ENCODE assay signal across 15 cellular contexts in genomic region chr12:124501080-124501642, GRCh38.
A peak's percentile ranks its signal among the peaks of the same experiment; 100 is the strongest.
DNase-seq lines count a peak whose midpoint lies in the region; ATAC-seq, FAIRE-seq and TF ChIP-seq lines count a peak whose summit lies in the region.
"Had no signal": no experiment of that assay in that cellular context is flagged by ENCODE, and none has a peak within 500 bp of the region (broad histone marks: within the 10 kb centered on the region; RNA-seq: fewer than 3 reads in every experiment).

No MANE protein-coding gene starts in this region.

- no peak overlapping the region for H2AFZ ChIP-seq in K562 (ENCODE audit: low read depth, low read length)

- H3K9me1 ChIP-seq in K562 (ENCODE audit: control insufficient read depth, insufficient read depth, low read length), result no peaks in the 10 kb centered on the region

- TF ChIP-seq CTCF in K562 (IDR thresholded peaks at IDR 0.05 in 2 of 3, conservative IDR thresholded peaks at IDR 0.05 in 1 of 3; ENCODE audit: insufficient read depth in 2 of 3, low read depth in 1 of 3, low read length in 3 of 3) (no peak), tibial nerve (IDR thresholded peaks at IDR 0.05) (no peak)

- H4K20me1 ChIP-seq in K562 (replicated peaks; ENCODE audit: control insufficient read depth, insufficient read depth, low read length), result peaks cover 58% of the 10 kb centered on the region

- TF ChIP-seq EP300 in K562 (IDR thresholded peaks at IDR 0.05; ENCODE audit: low read length), result no peak
- no peak for TF ChIP-seq EP300 in tibial nerve (IDR thresholded peaks at IDR 0.05)

- in situ Hi-C loops in K562 (cut with MboI), result no loop called here

- no peaks in the 10 kb centered on the region for H3K36me3 Mint-ChIP-seq in activated naive CD4-positive, alpha-beta T cell treated with anti-CD3 and anti-CD28 coated beads, Interleukin-2, amount 50 U/mL, for 72 hours
- H3K36me3 Mint-ChIP-seq: activated CD8-positive, alpha-beta memory T cell treated with anti-CD3 and anti-CD28 coated beads, Interleukin-2, amount 10 ng/mL, durations not matched to agents 7 days and 5 days had no signal

- no peak for DNase-seq in activated naive CD4-positive, alpha-beta T cell treated with anti-CD3 and anti-CD28 coated beads, Interleukin-2, amount 50 U/mL, for 72 hours (ENCODE audit: low spot score in 2 of 2)
- DNase-seq in activated naive CD4-positive, alpha-beta T cell treated with anti-CD3 and anti-CD28 coated beads, Interleukin-2, amount 50 U/mL, for 16 hours, result no peak
- DNase-seq in K562 (ENCODE audit: extremely low read depth in 1 of 4, low spot score in 3 of 4) (no peak), medulla oblongata (ENCODE audit: extremely low spot score) (peak; percentile 58), tibial nerve (ENCODE audit: low spot score in 2 of 2) (no peak), NCI-H1930 (lab: John Stamatoyannopoulos, UW) (no peak), NCI-H2029 treated with DMSO at 0.1 percent for 48 hours (lab: John Stamatoyannopoulos, UW) (no peak)
- DNase-seq: activated CD8-positive, alpha-beta memory T cell treated with anti-CD3 and anti-CD28 coated beads, Interleukin-2, amount 10 ng/mL, durations not matched to agents 7 days and 5 days; DMS 273 treated with DMSO at 0.1 percent for 48 hours; effector memory CD8-positive, alpha-beta T cell; hippocampal formation had no signal

- CTCF ChIA-PET in K562 (lab: Yijun Ruan, JAX; ENCODE audit: low intra/inter-chr PET ratio), result no interaction called here

- no peak overlapping the region for H3K4me3 ChIP-seq in K562
- no peak overlapping the region for H3K4me3 ChIP-seq in tibial nerve
- H3K4me3 ChIP-seq: A549 had no signal

- peaks cover 65% of the 10 kb centered on the region for H3K79me2 ChIP-seq in K562 (ENCODE audit: control insufficient read depth, insufficient read depth, low read length)

- TF ChIP-seq RAD21 in K562 (CRISPR knock-in tag; conservative IDR thresholded peaks at IDR 0.05 in 1 of 2, IDR thresholded peaks at IDR 0.05 in 1 of 2), result no peak

- H3K4me1 ChIP-seq in K562 (replicated peaks in 1 of 2; ENCODE audit: control insufficient read depth in 2 of 2, insufficient read depth in 2 of 2, low read length in 2 of 2) (peaks cover 10 to 58% of the 10 kb centered on the region in 2 experiments), tibial nerve (peaks cover 9 to 98% (median 77%) of the 10 kb centered on the region in 4 donors)

- TF ChIP-seq POLR2A in K562 (conservative IDR thresholded peaks at IDR 0.05) (no peak), tibial nerve (IDR thresholded peaks at IDR 0.05) (no peak)

- no peaks in the 10 kb centered on the region for H3K9me3 ChIP-seq in K562 (replicated peaks; ENCODE audit: control insufficient read depth, insufficient read depth, low read depth, low read length)
- no peaks in the 10 kb centered on the region for H3K9me3 ChIP-seq in tibial nerve
- H3K9me3 ChIP-seq: A549 had no signal

- no peaks in the 10 kb centered on the region for H3K27me3 ChIP-seq in K562 (ENCODE audit: control insufficient read depth in 2 of 2, insufficient read depth in 2 of 2, low read length in 2 of 2)
- no peaks in the 10 kb centered on the region for H3K27me3 ChIP-seq in tibial nerve

- FAIRE-seq in K562 (lab: Jason Lieb, UNC), result no peak
- FAIRE-seq: A549, H54 had no signal

- H3K27ac Mint-ChIP-seq in activated naive CD4-positive, alpha-beta T cell treated with anti-CD3 and anti-CD28 coated beads, Interleukin-2, amount 50 U/mL, for 72 hours, result peak overlapping the region in 1 of 2 donors; percentile 52
- H3K27ac Mint-ChIP-seq: activated CD8-positive, alpha-beta memory T cell treated with anti-CD3 and anti-CD28 coated beads, Interleukin-2, amount 10 ng/mL, durations not matched to agents 7 days and 5 days had no signal

- H3K27ac ChIP-seq in K562 (ENCODE audit: extremely low read depth, low read depth, low read length), result no peak overlapping the region
- H3K27ac ChIP-seq in tibial nerve, result peak overlapping the region; percentile 23 to 88 (median 62)
- H3K27ac ChIP-seq: KMS-11 had no signal

- intact Hi-C loops in K562 (cut with micrococcal nuclease), result no loop called here

- no peaks in the 10 kb centered on the region for H3K9me3 Mint-ChIP-seq in activated naive CD4-positive, alpha-beta T cell treated with anti-CD3 and anti-CD28 coated beads, Interleukin-2, amount 50 U/mL, for 72 hours
- H3K9me3 Mint-ChIP-seq: effector memory CD8-positive, alpha-beta T cell had no signal

- no peaks in the 10 kb centered on the region for H3K36me3 ChIP-seq in K562 (ENCODE audit: control insufficient read depth, insufficient read depth, low read length)
- no peaks in the 10 kb centered on the region for H3K36me3 ChIP-seq in tibial nerve

- H3K4me2 ChIP-seq in K562 (ENCODE audit: insufficient read depth, low read length), result no peak overlapping the region
- H3K4me2 ChIP-seq: KMS-11 had no signal

- 83% methylated on average over 20 of the region's 20 CpGs for WGBS in K562 (ENCODE audit: insufficient coverage, low coverage, missing lambda C conversion rate)
- 55% methylated on average over 18 to 20 of the region's 20 CpGs for WGBS in tibial nerve, 2 donors

- peak; percentile 9 to 18 for ATAC-seq in activated naive CD4-positive, alpha-beta T cell treated with anti-CD3 and anti-CD28 coated beads, Interleukin-2, amount 50 U/mL, for 72 hours
- no peak for ATAC-seq in K562
- no peak for ATAC-seq in GM19324 (IDR thresholded peaks at IDR 0.05; ENCODE audit: low FRiP score, unreplicated experiment)
- ATAC-seq: activated CD8-positive, alpha-beta memory T cell treated with anti-CD3 and anti-CD28 coated beads, Interleukin-2, amount 10 ng/mL, durations not matched to agents 7 days and 5 days; effector memory CD8-positive, alpha-beta T cell had no signal

- no TSS peak for BruUV-seq in K562 (replicated peaks; lab: Mats Ljungman, UMichigan)

- POLR2A ChIA-PET in K562 (lab: Yijun Ruan, JAX), result interaction anchor here (0.6 kb wide), 2 partner anchors 11 to 683 kb away, joined by 3 read pairs; no protein-coding TSS in a partner anchor

- H3K9ac ChIP-seq in K562 (ENCODE audit: insufficient read depth in 1 of 2, low read depth in 2 of 2, low read length in 2 of 2), result no peak overlapping the region
- H3K9ac ChIP-seq: KMS-11 had no signal

TF ChIP-seq in K562, 482 proteins besides CTCF, POLR2A, EP300 and RAD21:
- TF ChIP-seq, protein P1, sequence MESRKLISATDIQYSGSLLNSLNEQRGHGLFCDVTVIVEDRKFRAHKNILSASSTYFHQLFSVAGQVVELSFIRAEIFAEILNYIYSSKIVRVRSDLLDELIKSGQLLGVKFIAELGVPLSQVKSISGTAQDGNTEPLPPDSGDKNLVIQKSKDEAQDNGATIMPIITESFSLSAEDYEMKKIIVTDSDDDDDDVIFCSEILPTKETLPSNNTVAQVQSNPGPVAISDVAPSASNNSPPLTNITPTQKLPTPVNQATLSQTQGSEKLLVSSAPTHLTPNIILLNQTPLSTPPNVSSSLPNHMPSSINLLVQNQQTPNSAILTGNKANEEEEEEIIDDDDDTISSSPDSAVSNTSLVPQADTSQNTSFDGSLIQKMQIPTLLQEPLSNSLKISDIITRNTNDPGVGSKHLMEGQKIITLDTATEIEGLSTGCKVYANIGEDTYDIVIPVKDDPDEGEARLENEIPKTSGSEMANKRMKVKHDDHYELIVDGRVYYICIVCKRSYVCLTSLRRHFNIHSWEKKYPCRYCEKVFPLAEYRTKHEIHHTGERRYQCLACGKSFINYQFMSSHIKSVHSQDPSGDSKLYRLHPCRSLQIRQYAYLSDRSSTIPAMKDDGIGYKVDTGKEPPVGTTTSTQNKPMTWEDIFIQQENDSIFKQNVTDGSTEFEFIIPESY (CRISPR knock-in tag; IDR thresholded peaks at IDR 0.05), result peak; percentile 45
- TF ChIP-seq KDM4B (IDR thresholded peaks at IDR 0.05; ENCODE audit: borderline replicate concordance in 2 of 2, low read depth in 1 of 2), result no peak

Comparison
In these comparisons a context has a peak if more than half of its experiments do, and no peak if none do; other contexts are left out.
1. ATAC-seq: peak in activated naive CD4-positive, alpha-beta T cell treated with anti-CD3 and anti-CD28 coated beads, Interleukin-2, amount 50 U/mL, for 72 hours (2 of 2); none in K562 (single experiment) and GM19324 (single experiment).